Comparison of ENCODE assay signal across 12 cellular contexts in genomic region chr17:76866774-76867577, GRCh38. TPM values are rescaled to one million over a fixed set of nuclear protein-coding genes. Genes with fewer than 3 reads are reported as not detected.
DNase-seq lines count a peak whose midpoint lies in the region; ATAC-seq and TF ChIP-seq lines count a peak whose summit lies in the region.
"Had no signal": no experiment of that assay in that cellular context is flagged by ENCODE, and none has a peak within 500 bp of the region (broad histone marks: within the 10 kb centered on the region; RNA-seq: fewer than 3 reads in every experiment).

No MANE protein-coding gene starts in this region.

- peaks cover 35% of the 10 kb centered on the region for H3K27me3 Mint-ChIP-seq in T-helper 2 cell treated with Interferon-gamma antibody and Interleukin-4, amounts not matched to agents 5 μg/mL and 100 μg/mL, for 36 hours (ENCODE audit: low read depth)

- H2AFZ ChIP-seq in smooth muscle cell (ENCODE audit: low read depth), result no peak overlapping the region

- intact Hi-C loops in sigmoid colon (cut with DNase I), result no loop called here

- DNase-seq in T-helper 2 cell treated with Interferon-gamma antibody and Interleukin-4, amounts not matched to agents 5 μg/mL and 100 μg/mL, for 36 hours (ENCODE audit: low spot score), result no peak
- DNase-seq in T-helper 2 cell (no peak), RWPE2 (ENCODE audit: low spot score) (no peak), fibroblast of mammary gland (ENCODE audit: low read depth) (peak; percentile 44), smooth muscle cell (lab: John Stamatoyannopoulos, UW; ENCODE audit: unreplicated experiment) (no peak), sigmoid colon (no peak), NCI-H82 (lab: John Stamatoyannopoulos, UW) (no peak)
- DNase-seq in activated CD4-positive, alpha-beta T cell treated with anti-CD3 and anti-CD28 coated beads, Interleukin-2, amount 50 U/mL, for 4 hours, result no peak
- DNase-seq: activated CD4-positive, alpha-beta T cell treated with anti-CD3 and anti-CD28 coated beads, Interleukin-2, amount 10 ng/mL, durations not matched to agents 7 days and 5 days; NCI-H2029; stimulated activated CD4-positive, alpha-beta T cell treated with anti-CD3 and anti-CD28 coated beads, Interleukin-2, amount 100 ng/mL, for 48 hours had no signal

- H3K36me3 ChIP-seq in RWPE2 (ENCODE audit: low read depth) (no peaks in the 10 kb centered on the region), smooth muscle cell (ENCODE audit: low read depth) (no peaks in the 10 kb centered on the region), sigmoid colon (no peaks in the 10 kb centered on the region)

- H3K27me3 ChIP-seq in RWPE2 (ENCODE audit: insufficient read depth, poor library complexity, severe bottlenecking), result no peaks in the 10 kb centered on the region
- peaks cover 24% of the 10 kb centered on the region for H3K27me3 ChIP-seq in smooth muscle cell (ENCODE audit: low read depth)
- peaks cover 25 to 69% (median 45%) of the 10 kb centered on the region in 3 donors for H3K27me3 ChIP-seq in sigmoid colon

- peaks cover 25% of the 10 kb centered on the region for H3K4me1 ChIP-seq in RWPE2 (ENCODE audit: insufficient read depth, poor library complexity, severe bottlenecking)
- H3K4me1 ChIP-seq in smooth muscle cell (ENCODE audit: low read depth), result peaks cover 11% of the 10 kb centered on the region
- H3K4me1 ChIP-seq in sigmoid colon, result peaks cover 0 to 26% (median 22%) of the 10 kb centered on the region in 4 donors

- H3K4me2 ChIP-seq in smooth muscle cell, result peak overlapping the region; percentile 83

- H3K4me3 ChIP-seq in RWPE2 (ENCODE audit: severe bottlenecking) (no peak overlapping the region), fibroblast of mammary gland (ENCODE audit: control insufficient read depth, low read depth, low read length) (no peak overlapping the region), smooth muscle cell (no peak overlapping the region), sigmoid colon (no peak overlapping the region)
- H3K4me3 ChIP-seq: mucosa of descending colon had no signal

- no peak for TF ChIP-seq POLR2A in sigmoid colon (IDR thresholded peaks at IDR 0.05)

- peaks cover under 1% of the 10 kb centered on the region for H4K20me1 ChIP-seq in smooth muscle cell (ENCODE audit: low read depth)

- no peak overlapping the region for H3K27ac Mint-ChIP-seq in T-helper 2 cell treated with Interferon-gamma antibody and Interleukin-4, amounts not matched to agents 5 μg/mL and 100 μg/mL, for 36 hours
- H3K27ac Mint-ChIP-seq: activated CD4-positive, alpha-beta T cell treated with anti-CD3 and anti-CD28 coated beads, Interleukin-2, amount 10 ng/mL, durations not matched to agents 7 days and 5 days had no signal

- H3F3A ChIP-seq in smooth muscle cell (ENCODE audit: low read depth), result peaks cover 9% of the 10 kb centered on the region

- no peak for TF ChIP-seq CTCF in RWPE2 (IDR thresholded peaks at IDR 0.05; ENCODE audit: poor library complexity, severe bottlenecking)
- no peak for TF ChIP-seq CTCF in fibroblast of mammary gland (conservative IDR thresholded peaks at IDR 0.05; ENCODE audit: control insufficient read depth, insufficient read depth, low read depth, low read length)
- TF ChIP-seq CTCF in smooth muscle cell (IDR thresholded peaks at IDR 0.05; ENCODE audit: borderline replicate concordance, insufficient read depth, poor library complexity, severe bottlenecking), result no peak
- TF ChIP-seq CTCF in sigmoid colon (IDR thresholded peaks at IDR 0.05), result no peak

- WGBS in smooth muscle cell (ENCODE audit: low lambda C conversion rate), result 44% methylated on average over 9 of the region's 9 CpGs
- 71 to 85% methylated on average over 9 of the region's 9 CpGs for WGBS in sigmoid colon, 2 donors

- H3K4me1 Mint-ChIP-seq in T-helper 2 cell treated with Interferon-gamma antibody and Interleukin-4, amounts not matched to agents 5 μg/mL and 100 μg/mL, for 36 hours (ENCODE audit: low read depth), result peaks cover 7% of the 10 kb centered on the region

- no peaks in the 10 kb centered on the region for H3K9me3 Mint-ChIP-seq in T-helper 2 cell treated with Interferon-gamma antibody and Interleukin-4, amounts not matched to agents 5 μg/mL and 100 μg/mL, for 36 hours
- H3K9me3 Mint-ChIP-seq: activated CD4-positive, alpha-beta T cell treated with anti-CD3 and anti-CD28 coated beads, Interleukin-2, amount 10 ng/mL, durations not matched to agents 7 days and 5 days had no signal

- no peaks in the 10 kb centered on the region for H3K79me2 ChIP-seq in smooth muscle cell (ENCODE audit: low read depth)

- no peak overlapping the region for H3K9ac ChIP-seq in smooth muscle cell (ENCODE audit: low read depth)

- peak overlapping the region; percentile 68 for H3K27ac ChIP-seq in RWPE2 (ENCODE audit: poor library complexity, severe bottlenecking)
- H3K27ac ChIP-seq in smooth muscle cell (ENCODE audit: low read depth), result peak overlapping the region; percentile 26
- H3K27ac ChIP-seq in sigmoid colon, result no peak overlapping the region

- ATAC-seq in RWPE2 (ENCODE audit: low read depth), result peak; percentile 52
- ATAC-seq: mucosa of descending colon had no signal

- peak overlapping the region; percentile 25 for H3K4me3 Mint-ChIP-seq in T-helper 2 cell treated with Interferon-gamma antibody and Interleukin-4, amounts not matched to agents 5 μg/mL and 100 μg/mL, for 36 hours

- no peaks in the 10 kb centered on the region for H3K9me3 ChIP-seq in RWPE2 (ENCODE audit: severe bottlenecking)
- H3K9me3 ChIP-seq in smooth muscle cell (replicated peaks; ENCODE audit: low read depth), result no peaks in the 10 kb centered on the region
- H3K9me3 ChIP-seq in sigmoid colon, result no peaks in the 10 kb centered on the region
- H3K9me3 ChIP-seq: mucosa of descending colon had no signal

- no peak for TF ChIP-seq EP300 in sigmoid colon (IDR thresholded peaks at IDR 0.05)

- no peaks in the 10 kb centered on the region for H3K36me3 Mint-ChIP-seq in T-helper 2 cell treated with Interferon-gamma antibody and Interleukin-4, amounts not matched to agents 5 μg/mL and 100 μg/mL, for 36 hours (ENCODE audit: low read depth)

RNA-seq across cellular contexts. Expression of gene MGAT5B, which starts 1.2 kb away (rescaled TPM):
- total RNA-seq in smooth muscle cell, result 0.27 and 7.6 TPM in 2 replicates
- 0.78 and 3.3 TPM in 2 replicates for polyA plus RNA-seq in smooth muscle cell
- under 1 TPM; 0.16 to 0.83 (median 0.49) TPM for total RNA-seq in sigmoid colon
- under 1 TPM in 1 of 3 donors, not detected in 2; 0.51 TPM for polyA plus RNA-seq in sigmoid colon

Comparison
In these comparisons a context has a peak if more than half of its experiments do, and no peak if none do; other contexts are left out.
1. H3K27ac ChIP-seq: peak in RWPE2 (single experiment) and smooth muscle cell (single experiment); none in sigmoid colon (0 of 4).